8 cellular contexts compared by ENCODE assay signal in genomic region chr10:103679096-103679790, GRCh38.
DNase-seq lines count a peak whose midpoint lies in the region; ATAC-seq and TF ChIP-seq lines count a peak whose summit lies in the region.

No MANE protein-coding gene starts in this region.

- DNase-seq in CD4-positive, alpha-beta T cell = no peak
- no peak for DNase-seq in foreskin keratinocyte
- DNase-seq in prostate gland (ENCODE audit: low spot score) = no peak
- DNase-seq in activated CD8-positive, alpha-beta memory T cell treated with anti-CD3 and anti-CD28 coated beads for 24 hours = no peak
- DNase-seq in activated T-cell treated with anti-CD3 and anti-CD28 coated beads for 4 hours = no peak
- DNase-seq in activated naive CD4-positive, alpha-beta T cell treated with anti-CD3 and anti-CD28 coated beads for 36 hours = no peak

- no peak for TF ChIP-seq CTCF in CD4-positive, alpha-beta T cell (IDR thresholded peaks at IDR 0.05)
- TF ChIP-seq CTCF in foreskin keratinocyte (conservative IDR thresholded peaks at IDR 0.05) (no peak), prostate gland (IDR thresholded peaks at IDR 0.05) (no peak)

- peaks cover 4% of the 10 kb centered on the region for H3K27me3 Mint-ChIP-seq in CD4-positive, alpha-beta T cell
- H3K27me3 Mint-ChIP-seq in activated naive CD4-positive, alpha-beta T cell treated with anti-CD3 and anti-CD28 coated beads for 36 hours (ENCODE audit: low read depth) = no peaks in the 10 kb centered on the region

- no peak for ATAC-seq in CD4-positive, alpha-beta T cell (ENCODE audit: poor library complexity)
- ATAC-seq in GM19452 (IDR thresholded peaks at IDR 0.05; ENCODE audit: unreplicated experiment) (peak; percentile 79), HG03280 (IDR thresholded peaks at IDR 0.05; ENCODE audit: unreplicated experiment) (peak; percentile 75), foreskin keratinocyte (no peak)

- H3K27ac ChIP-seq in CD4-positive, alpha-beta T cell (ENCODE audit: low read depth, low read length) = peak overlapping the region; percentile 69
- H3K27ac ChIP-seq in foreskin keratinocyte (peak overlapping the region; percentile 79), prostate gland (peak overlapping the region in 1 of 2 donors; percentile 69)

- intact Hi-C loops in CD4-positive, alpha-beta T cell (cut with DNase I, micrococcal nuclease) = no loop called here
- intact Hi-C loops in prostate gland (cut with DNase I) = no loop called here
- intact Hi-C loops in activated naive CD4-positive, alpha-beta T cell treated with anti-CD3 and anti-CD28 coated beads for 36 hours (cut with micrococcal nuclease) = no loop called here

- H3K4me3 ChIP-seq in prostate gland = no peak overlapping the region

- H3K36me3 Mint-ChIP-seq in CD4-positive, alpha-beta T cell (ENCODE audit: low read depth) = no peaks in the 10 kb centered on the region
- no peaks in the 10 kb centered on the region for H3K36me3 Mint-ChIP-seq in activated naive CD4-positive, alpha-beta T cell treated with anti-CD3 and anti-CD28 coated beads for 36 hours (ENCODE audit: low read depth)

- POLR2A ChIA-PET in CD4-positive, alpha-beta T cell (lab: Charles Lee) = interaction anchor here (1.0 to 2.0 kb wide), 6 partner anchors 7 to 95 kb away, joined by 4 to 12 read pairs (median 6); no protein-coding TSS in a partner anchor

- whole genome bisulfite sequencing in prostate gland = 98% methylated on average over 4 of the region's 4 CpGs

- peaks cover 16% of the 10 kb centered on the region for H3K4me1 Mint-ChIP-seq in CD4-positive, alpha-beta T cell (ENCODE audit: low read depth)
- peaks cover 16% of the 10 kb centered on the region for H3K4me1 Mint-ChIP-seq in activated naive CD4-positive, alpha-beta T cell treated with anti-CD3 and anti-CD28 coated beads for 36 hours (ENCODE audit: low read depth)

- CTCF ChIA-PET in CD4-positive, alpha-beta T cell (lab: Charles Lee) = interaction anchor here (1.1 to 1.3 kb wide), 2 partner anchors 13 to 15 kb away, joined by 3 read pairs; no protein-coding TSS in a partner anchor
- CTCF ChIA-PET in activated naive CD4-positive, alpha-beta T cell treated with anti-CD3 and anti-CD28 coated beads for 36 hours (lab: Charles Lee) = interaction anchor here (0.9 to 1.7 kb wide), 4 partner anchors 8 to 74 kb away, joined by 4 to 13 read pairs (median 6); no protein-coding TSS in a partner anchor

- no peaks in the 10 kb centered on the region for H3K9me3 ChIP-seq in CD4-positive, alpha-beta T cell (ENCODE audit: control insufficient read depth, low read length)
- H3K9me3 ChIP-seq in prostate gland = no peaks in the 10 kb centered on the region

- no peaks in the 10 kb centered on the region for H3K36me3 ChIP-seq in prostate gland

- H3K27ac Mint-ChIP-seq in CD4-positive, alpha-beta T cell = peak overlapping the region; percentile 95
- no peak overlapping the region for H3K27ac Mint-ChIP-seq in activated naive CD4-positive, alpha-beta T cell treated with anti-CD3 and anti-CD28 coated beads for 36 hours

- H3K4me1 ChIP-seq in foreskin keratinocyte (peaks cover 26% of the 10 kb centered on the region), prostate gland (replicated peaks) (peaks cover 3% of the 10 kb centered on the region)

- H3K9me3 Mint-ChIP-seq in CD4-positive, alpha-beta T cell = no peaks in the 10 kb centered on the region
- H3K9me3 Mint-ChIP-seq in activated naive CD4-positive, alpha-beta T cell treated with anti-CD3 and anti-CD28 coated beads for 36 hours = no peaks in the 10 kb centered on the region

- no peaks in the 10 kb centered on the region for H3K27me3 ChIP-seq in CD4-positive, alpha-beta T cell (ENCODE audit: control insufficient read depth, insufficient read depth, low read length)
- H3K27me3 ChIP-seq in foreskin keratinocyte (no peaks in the 10 kb centered on the region), prostate gland (replicated peaks; ENCODE audit: insufficient read depth) (no peaks in the 10 kb centered on the region)

- no peak for TF ChIP-seq POLR2A in prostate gland (IDR thresholded peaks at IDR 0.05)

- no peak overlapping the region for H3K4me3 Mint-ChIP-seq in CD4-positive, alpha-beta T cell
- no peak overlapping the region for H3K4me3 Mint-ChIP-seq in activated naive CD4-positive, alpha-beta T cell treated with anti-CD3 and anti-CD28 coated beads for 36 hours

Comparison
In these comparisons a context has a peak if more than half of its experiments do, and no peak if none do; other contexts are left out.
1. ATAC-seq: peak in GM19452 (single experiment) and HG03280 (single experiment); none in CD4-positive, alpha-beta T cell (single experiment) and foreskin keratinocyte (single experiment).